In the genomic region with DNA sequence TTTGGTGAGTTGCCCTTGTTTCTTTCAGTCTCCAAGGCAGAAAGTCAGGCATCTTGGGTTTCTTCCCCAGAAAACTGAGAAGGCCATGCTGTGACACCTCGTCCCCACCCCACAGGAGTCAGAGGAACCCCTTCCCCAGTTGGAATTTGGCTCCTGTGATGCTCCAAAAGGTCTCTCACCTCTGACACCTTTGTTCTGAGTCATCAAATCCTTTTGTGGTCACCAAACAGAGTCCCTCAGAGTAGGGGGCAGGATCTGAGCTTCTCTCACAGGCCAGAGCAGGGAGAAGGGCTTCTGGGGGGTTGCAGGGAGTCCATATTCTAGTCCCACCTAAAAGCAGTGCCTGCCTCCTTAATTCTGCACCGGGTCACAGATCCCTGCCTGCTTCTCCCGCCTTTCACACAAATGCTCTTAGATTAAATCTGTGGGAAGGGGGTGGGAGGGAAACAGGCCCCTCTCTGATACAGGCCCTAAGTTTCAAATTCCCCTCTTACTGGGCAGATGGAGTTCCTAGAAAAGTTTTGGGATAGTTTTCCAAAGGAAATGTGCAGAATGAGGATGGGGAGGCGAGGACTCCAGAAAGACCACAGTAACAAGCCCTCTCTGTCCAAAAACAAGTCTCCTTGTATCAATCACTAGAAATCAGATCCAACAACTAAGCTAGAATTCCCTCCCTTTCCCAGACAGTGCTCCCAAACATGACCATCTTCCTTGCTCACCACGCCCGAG, we compare ENCODE assay signal across 1 cellular context.
TF ChIP-seq lines count a peak whose summit lies in the region.

No MANE protein-coding gene starts in this region.

TF ChIP-seq in A549, 52 proteins besides CTCF, POLR2A, EP300 and RAD21:
- no peak for TF ChIP-seq FOXS1 (CRISPR knock-in tag; IDR thresholded peaks at IDR 0.05)
- TF ChIP-seq, protein P1, sequence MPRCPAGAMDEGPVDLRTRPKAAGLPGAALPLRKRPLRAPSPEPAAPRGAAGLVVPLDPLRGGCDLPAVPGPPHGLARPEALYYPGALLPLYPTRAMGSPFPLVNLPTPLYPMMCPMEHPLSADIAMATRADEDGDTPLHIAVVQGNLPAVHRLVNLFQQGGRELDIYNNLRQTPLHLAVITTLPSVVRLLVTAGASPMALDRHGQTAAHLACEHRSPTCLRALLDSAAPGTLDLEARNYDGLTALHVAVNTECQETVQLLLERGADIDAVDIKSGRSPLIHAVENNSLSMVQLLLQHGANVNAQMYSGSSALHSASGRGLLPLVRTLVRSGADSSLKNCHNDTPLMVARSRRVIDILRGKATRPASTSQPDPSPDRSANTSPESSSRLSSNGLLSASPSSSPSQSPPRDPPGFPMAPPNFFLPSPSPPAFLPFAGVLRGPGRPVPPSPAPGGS (IDR thresholded peaks at IDR 0.05), result no peak
- no peak for TF ChIP-seq CBX2 (IDR thresholded peaks at IDR 0.05; ENCODE audit: borderline replicate concordance, low read depth)
- no peak for TF ChIP-seq NR3C1 (IDR thresholded peaks at IDR 0.05)
- TF ChIP-seq FOSL2 (IDR thresholded peaks at IDR 0.05), result no peak
- no peak for TF ChIP-seq FOSL2 (CRISPR knock-in tag; IDR thresholded peaks at IDR 0.05)
- TF ChIP-seq MYC (IDR thresholded peaks at IDR 0.05; ENCODE audit: borderline replicate concordance, low read length), result no peak
- TF ChIP-seq RFX5 (IDR thresholded peaks at IDR 0.05), result no peak
- no peak for TF ChIP-seq RCOR1 (IDR thresholded peaks at IDR 0.05; ENCODE audit: low read depth, low read length)
- TF ChIP-seq, protein P2, sequence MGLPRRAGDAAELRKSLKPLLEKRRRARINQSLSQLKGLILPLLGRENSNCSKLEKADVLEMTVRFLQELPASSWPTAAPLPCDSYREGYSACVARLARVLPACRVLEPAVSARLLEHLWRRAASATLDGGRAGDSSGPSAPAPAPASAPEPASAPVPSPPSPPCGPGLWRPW (IDR thresholded peaks at IDR 0.05), result no peak
